6 cellular contexts compared by ENCODE assay signal in genomic region chr17:749359-749758, GRCh38. TPM values are rescaled to one million over a fixed set of nuclear protein-coding genes. Genes with fewer than 3 reads are reported as not detected.
DNase-seq lines count a peak whose midpoint lies in the region; ATAC-seq and TF ChIP-seq lines count a peak whose summit lies in the region.
"Not testable (repeated sequence)": the region's sequence is repeated elsewhere in the genome, so short reads cannot be mapped to it uniquely, and the experiment has no call there.

No MANE protein-coding gene starts in this region.

- TF ChIP-seq CTCF in Loucy (conservative IDR thresholded peaks at IDR 0.05; ENCODE audit: low read length); activated B cell treated with CpG ODN at 0.5 μM for 24 hours (IDR thresholded peaks at IDR 0.05); brain (conservative IDR thresholded peaks at IDR 0.05): not testable (repeated sequence)

- not testable (repeated sequence) for H3K27me3 Mint-ChIP-seq in activated B cell treated with CpG ODN at 0.5 μM for 24 hours; activated T-helper 2 cell treated with anti-CD3 and anti-CD28 coated beads, Interferon-gamma antibody, Interleukin-2, Interleukin-4, amounts not matched to agents 10 μg/mL and 5 μg/mL and 100 μg/mL, durations not matched to agents 14 hours and 24 hours and 36 hours (ENCODE audit: low read depth); brain; natural killer cell treated with Interleukin-12 subunit alpha and Interleukin-12 subunit beta and Interleukin-15 and Interleukin-18, amount 100 ng/mL, for 72 hours

- H2AFZ ChIP-seq in Loucy (ENCODE audit: low read length): not testable (repeated sequence)

- H3K4me2 ChIP-seq in BLaER1 treated with 17β-estradiol and CSF1 and Interleukin-3, amounts not matched to agents 10 nM and 100 nM: peak overlapping the region; percentile 92 to 99 (median 96)
- peak overlapping the region; percentile 94 for H3K4me2 ChIP-seq in Loucy (ENCODE audit: low read depth, low read length, poor library complexity, severe bottlenecking)

- peaks cover 0 to 13% (median 7%) of the 10 kb centered on the region in 11 experiments; a peak in 9 of 22 replicates for H3K9me3 ChIP-seq in BLaER1 treated with 17β-estradiol and CSF1 and Interleukin-3, amounts not matched to agents 10 nM and 100 nM (replicated peaks in 1 of 11)
- not testable (repeated sequence) for H3K9me3 ChIP-seq in Loucy (ENCODE audit: insufficient read depth, low read depth, low read length)

- peak overlapping the region in 7 of 10 experiments; percentile 12 to 89 (median 85); a peak in 8 of 20 replicates for H3K4me3 ChIP-seq in BLaER1 treated with 17β-estradiol and CSF1 and Interleukin-3, amounts not matched to agents 10 nM and 100 nM
- H3K4me3 ChIP-seq in Loucy (ENCODE audit: low read length, poor library complexity, severe bottlenecking): peak overlapping the region; percentile 79

- H3K36me3 Mint-ChIP-seq in activated B cell treated with CpG ODN at 0.5 μM for 24 hours (ENCODE audit: low read depth) (peaks cover 43% of the 10 kb centered on the region), brain (peaks cover 51% of the 10 kb centered on the region)
- H3K36me3 Mint-ChIP-seq in activated T-helper 2 cell treated with anti-CD3 and anti-CD28 coated beads, Interferon-gamma antibody, Interleukin-2, Interleukin-4, amounts not matched to agents 10 μg/mL and 5 μg/mL and 100 μg/mL, durations not matched to agents 14 hours and 24 hours and 36 hours (ENCODE audit: low read depth): peaks cover 65% of the 10 kb centered on the region
- peaks cover 14% of the 10 kb centered on the region for H3K36me3 Mint-ChIP-seq in natural killer cell treated with Interleukin-12 subunit alpha and Interleukin-12 subunit beta and Interleukin-15 and Interleukin-18, amount 100 ng/mL, for 72 hours

- peaks cover 37 to 62% (median 54%) of the 10 kb centered on the region in 11 experiments for H3K36me3 ChIP-seq in BLaER1 treated with 17β-estradiol and CSF1 and Interleukin-3, amounts not matched to agents 10 nM and 100 nM
- peaks cover 34% of the 10 kb centered on the region; the same call in 1 of the 2 replicates for H3K36me3 ChIP-seq in Loucy (ENCODE audit: insufficient read depth, low read length)

- CTCF ChIA-PET in activated B cell treated with CpG ODN at 0.5 μM for 24 hours (lab: Charles Lee): not testable (repeated sequence)

- peaks cover 11 to 70% (median 64%) of the 10 kb centered on the region in 11 experiments; a peak in 21 of 22 replicates for H4K20me1 ChIP-seq in BLaER1 treated with 17β-estradiol and CSF1 and Interleukin-3, amounts not matched to agents 10 nM and 100 nM
- H4K20me1 ChIP-seq in Loucy (ENCODE audit: insufficient read depth, low read length, poor library complexity, severe bottlenecking): not testable (repeated sequence)

- H3K4me3 Mint-ChIP-seq in activated B cell treated with CpG ODN at 0.5 μM for 24 hours: peak overlapping the region; percentile 46
- H3K4me3 Mint-ChIP-seq in activated T-helper 2 cell treated with anti-CD3 and anti-CD28 coated beads, Interferon-gamma antibody, Interleukin-2, Interleukin-4, amounts not matched to agents 10 μg/mL and 5 μg/mL and 100 μg/mL, durations not matched to agents 14 hours and 24 hours and 36 hours (ENCODE audit: low read depth): peak overlapping the region; percentile 57
- H3K4me3 Mint-ChIP-seq in brain: peak overlapping the region; percentile 59 to 93 (median 73)
- H3K4me3 Mint-ChIP-seq in natural killer cell treated with Interleukin-12 subunit alpha and Interleukin-12 subunit beta and Interleukin-15 and Interleukin-18, amount 100 ng/mL, for 72 hours: peak overlapping the region; percentile 31

- H3K9me2 ChIP-seq in Loucy (replicated peaks; ENCODE audit: low read depth, low read length): not testable (repeated sequence)

- POLR2A ChIA-PET in activated B cell treated with CpG ODN at 0.5 μM for 24 hours (lab: Charles Lee): interaction anchor here (1.1 kb wide), 1 partner anchor 16 kb away, joined by 5 read pairs; no protein-coding TSS in a partner anchor

- intact Hi-C loops in activated B cell treated with CpG ODN at 0.5 μM for 24 hours (cut with micrococcal nuclease); activated T-helper 2 cell treated with anti-CD3 and anti-CD28 coated beads, Interferon-gamma antibody, Interleukin-2, Interleukin-4, amounts not matched to agents 10 μg/mL and 5 μg/mL and 100 μg/mL, durations not matched to agents 14 hours and 24 hours and 36 hours (cut with micrococcal nuclease): not testable (repeated sequence)

- not testable (repeated sequence) for H3K27me3 ChIP-seq in BLaER1 treated with 17β-estradiol and CSF1 and Interleukin-3, amounts not matched to agents 10 nM and 100 nM; Loucy (ENCODE audit: insufficient read depth, low read length, poor library complexity, severe bottlenecking)

- not testable (repeated sequence) for ATAC-seq in activated B cell treated with CpG ODN at 0.5 μM for 24 hours (ENCODE audit: low read depth); natural killer cell treated with Interleukin-12 subunit alpha and Interleukin-12 subunit beta and Interleukin-15 and Interleukin-18, amount 100 ng/mL, for 72 hours

- peaks cover 43 to 65% (median 62%) of the 10 kb centered on the region in 10 experiments for H3K4me1 ChIP-seq in BLaER1 treated with 17β-estradiol and CSF1 and Interleukin-3, amounts not matched to agents 10 nM and 100 nM
- peaks cover 27% of the 10 kb centered on the region for H3K4me1 ChIP-seq in Loucy (ENCODE audit: insufficient read depth, low read length, poor library complexity, severe bottlenecking)

- H3K9ac ChIP-seq in BLaER1 treated with 17β-estradiol and CSF1 and Interleukin-3, amounts not matched to agents 10 nM and 100 nM: peak overlapping the region in 5 of 11 experiments; percentile 54 to 99 (median 97); a peak in 6 of 22 replicates
- H3K9ac ChIP-seq in Loucy (ENCODE audit: low read depth, low read length, poor library complexity, severe bottlenecking): peak overlapping the region; percentile 86

- peak overlapping the region in 3 of 11 experiments; percentile 1 to 100 (median 98); a peak in 1 of 22 replicates for H3K27ac ChIP-seq in BLaER1 treated with 17β-estradiol and CSF1 and Interleukin-3, amounts not matched to agents 10 nM and 100 nM

- not testable (repeated sequence) for H3K27ac Mint-ChIP-seq in activated B cell treated with CpG ODN at 0.5 μM for 24 hours; activated T-helper 2 cell treated with anti-CD3 and anti-CD28 coated beads, Interferon-gamma antibody, Interleukin-2, Interleukin-4, amounts not matched to agents 10 μg/mL and 5 μg/mL and 100 μg/mL, durations not matched to agents 14 hours and 24 hours and 36 hours; natural killer cell treated with Interleukin-12 subunit alpha and Interleukin-12 subunit beta and Interleukin-15 and Interleukin-18, amount 100 ng/mL, for 72 hours
- H3K27ac Mint-ChIP-seq in brain: peak overlapping the region in 4 of 5 experiments; percentile 35 to 70 (median 59)

- H3F3A ChIP-seq in Loucy (ENCODE audit: low read depth): not testable (repeated sequence)

- not testable (repeated sequence) for DNase-seq in activated B cell treated with CpG ODN at 0.5 μM for 24 hours; activated T-helper 2 cell treated with anti-CD3 and anti-CD28 coated beads, Interferon-gamma antibody, Interleukin-2, Interleukin-4, amounts not matched to agents 10 μg/mL and 5 μg/mL and 100 μg/mL, durations not matched to agents 14 hours and 24 hours and 36 hours (ENCODE audit: low spot score); natural killer cell treated with Interleukin-12 subunit alpha and Interleukin-12 subunit beta and Interleukin-15 and Interleukin-18, amount 100 ng/mL, for 72 hours (ENCODE audit: low spot score)

- peaks cover 40% of the 10 kb centered on the region for H3K79me2 ChIP-seq in Loucy (ENCODE audit: insufficient read depth, low read length)

- H3K4me1 Mint-ChIP-seq in activated B cell treated with CpG ODN at 0.5 μM for 24 hours (peaks cover 31% of the 10 kb centered on the region), brain (peaks cover 40% of the 10 kb centered on the region)
- peaks cover 26% of the 10 kb centered on the region for H3K4me1 Mint-ChIP-seq in activated T-helper 2 cell treated with anti-CD3 and anti-CD28 coated beads, Interferon-gamma antibody, Interleukin-2, Interleukin-4, amounts not matched to agents 10 μg/mL and 5 μg/mL and 100 μg/mL, durations not matched to agents 14 hours and 24 hours and 36 hours (ENCODE audit: low read depth)
- H3K4me1 Mint-ChIP-seq in natural killer cell treated with Interleukin-12 subunit alpha and Interleukin-12 subunit beta and Interleukin-15 and Interleukin-18, amount 100 ng/mL, for 72 hours (ENCODE audit: low read depth in 2 of 2): peaks cover 39% of the 10 kb centered on the region in 2 donors

- not testable (repeated sequence) for H3K9me3 Mint-ChIP-seq in activated B cell treated with CpG ODN at 0.5 μM for 24 hours; brain; natural killer cell treated with Interleukin-12 subunit alpha and Interleukin-12 subunit beta and Interleukin-15 and Interleukin-18, amount 100 ng/mL, for 72 hours
- peaks cover 10% of the 10 kb centered on the region for H3K9me3 Mint-ChIP-seq in activated T-helper 2 cell treated with anti-CD3 and anti-CD28 coated beads, Interferon-gamma antibody, Interleukin-2, Interleukin-4, amounts not matched to agents 10 μg/mL and 5 μg/mL and 100 μg/mL, durations not matched to agents 14 hours and 24 hours and 36 hours

RNA-seq across cellular contexts. Expression of gene GEMIN4, which starts 2.7 kb away (rescaled TPM):
- total RNA-seq in activated B cell treated with CpG ODN at 0.5 μM for 24 hours: 30.5 and 33.3 TPM in 2 replicates
- 62.8 and 64.2 TPM in 2 replicates for total RNA-seq in activated T-helper 2 cell treated with anti-CD3 and anti-CD28 coated beads, Interferon-gamma antibody, Interleukin-2, Interleukin-4, amounts not matched to agents 10 μg/mL and 5 μg/mL and 100 μg/mL, durations not matched to agents 14 hours and 24 hours and 36 hours
- polyA plus RNA-seq in brain (ENCODE audit: insufficient read depth, low read depth, low replicate concordance): 16.1 TPM
- 10 to 100 TPM; 34.2 to 58.4 TPM for total RNA-seq in natural killer cell treated with Interleukin-12 subunit alpha and Interleukin-12 subunit beta and Interleukin-15 and Interleukin-18, amount 100 ng/mL, for 72 hours

RNA-seq across cellular contexts. Expression of gene TLCD3A, which starts 17.0 kb away (rescaled TPM):
- total RNA-seq in activated B cell treated with CpG ODN at 0.5 μM for 24 hours: 2.8 and 3.1 TPM in 2 replicates
- 38.1 and 41.0 TPM in 2 replicates for total RNA-seq in activated T-helper 2 cell treated with anti-CD3 and anti-CD28 coated beads, Interferon-gamma antibody, Interleukin-2, Interleukin-4, amounts not matched to agents 10 μg/mL and 5 μg/mL and 100 μg/mL, durations not matched to agents 14 hours and 24 hours and 36 hours
- 19.4 TPM for polyA plus RNA-seq in brain (ENCODE audit: insufficient read depth, low read depth, low replicate concordance)
- 10 to 100 TPM; 15.5 to 17.8 TPM for total RNA-seq in natural killer cell treated with Interleukin-12 subunit alpha and Interleukin-12 subunit beta and Interleukin-15 and Interleukin-18, amount 100 ng/mL, for 72 hours

RNA-seq across cellular contexts. Expression of gene GLOD4, which starts 32.7 kb away (rescaled TPM):
- total RNA-seq in activated B cell treated with CpG ODN at 0.5 μM for 24 hours: 51.4 and 51.9 TPM in 2 replicates
- total RNA-seq in activated T-helper 2 cell treated with anti-CD3 and anti-CD28 coated beads, Interferon-gamma antibody, Interleukin-2, Interleukin-4, amounts not matched to agents 10 μg/mL and 5 μg/mL and 100 μg/mL, durations not matched to agents 14 hours and 24 hours and 36 hours: 84.8 and 98.0 TPM in 2 replicates
- 87.4 TPM for polyA plus RNA-seq in brain (ENCODE audit: insufficient read depth, low read depth, low replicate concordance)
- 10 to 100 TPM; 52.9 to 62.5 TPM for total RNA-seq in natural killer cell treated with Interleukin-12 subunit alpha and Interleukin-12 subunit beta and Interleukin-15 and Interleukin-18, amount 100 ng/mL, for 72 hours

RNA-seq across cellular contexts. Expression of gene MRM3, which starts 32.8 kb away (rescaled TPM):
- 23.3 and 26.3 TPM in 2 replicates for total RNA-seq in activated B cell treated with CpG ODN at 0.5 μM for 24 hours
- 28.4 and 29.3 TPM in 2 replicates for total RNA-seq in activated T-helper 2 cell treated with anti-CD3 and anti-CD28 coated beads, Interferon-gamma antibody, Interleukin-2, Interleukin-4, amounts not matched to agents 10 μg/mL and 5 μg/mL and 100 μg/mL, durations not matched to agents 14 hours and 24 hours and 36 hours
- 13.9 TPM for polyA plus RNA-seq in brain (ENCODE audit: insufficient read depth, low read depth, low replicate concordance)
- 10 to 100 TPM; 23.5 to 36.6 TPM for total RNA-seq in natural killer cell treated with Interleukin-12 subunit alpha and Interleukin-12 subunit beta and Interleukin-15 and Interleukin-18, amount 100 ng/mL, for 72 hours

RNA-seq across cellular contexts. Expression of gene VPS53, which starts 34.7 kb away (rescaled TPM):
- 90.1 and 97.8 TPM in 2 replicates for total RNA-seq in activated B cell treated with CpG ODN at 0.5 μM for 24 hours
- total RNA-seq in activated T-helper 2 cell treated with anti-CD3 and anti-CD28 coated beads, Interferon-gamma antibody, Interleukin-2, Interleukin-4, amounts not matched to agents 10 μg/mL and 5 μg/mL and 100 μg/mL, durations not matched to agents 14 hours and 24 hours and 36 hours: 84.9 and 86.1 TPM in 2 replicates
- polyA plus RNA-seq in brain (ENCODE audit: insufficient read depth, low read depth, low replicate concordance): 25.8 TPM
- total RNA-seq in natural killer cell treated with Interleukin-12 subunit alpha and Interleukin-12 subunit beta and Interleukin-15 and Interleukin-18, amount 100 ng/mL, for 72 hours: 100 to 1,000 TPM in 1 of 2 donors, 10 to 100 TPM in 1; 76.7 to 102 TPM
